1 cellular context compared by ENCODE assay signal in genomic region chr3:146507331-146508120, GRCh38.
TF ChIP-seq lines count a peak whose summit lies in the region.

No MANE protein-coding gene starts in this region.

TF ChIP-seq in HCT116, 20 proteins besides CTCF, POLR2A, EP300 and RAD21 (continued from another document):
- no peak for TF ChIP-seq ZBTB33 (IDR thresholded peaks at IDR 0.05; ENCODE audit: extremely low read depth, insufficient replicate concordance, low read length)
- no peak for TF ChIP-seq SIN3A (IDR thresholded peaks at IDR 0.05; ENCODE audit: low read depth)
TF ChIP-seq in HCT116: peak in this region for 0.
